Comparison of ENCODE assay signal across 1 cellular context in the genomic region with DNA sequence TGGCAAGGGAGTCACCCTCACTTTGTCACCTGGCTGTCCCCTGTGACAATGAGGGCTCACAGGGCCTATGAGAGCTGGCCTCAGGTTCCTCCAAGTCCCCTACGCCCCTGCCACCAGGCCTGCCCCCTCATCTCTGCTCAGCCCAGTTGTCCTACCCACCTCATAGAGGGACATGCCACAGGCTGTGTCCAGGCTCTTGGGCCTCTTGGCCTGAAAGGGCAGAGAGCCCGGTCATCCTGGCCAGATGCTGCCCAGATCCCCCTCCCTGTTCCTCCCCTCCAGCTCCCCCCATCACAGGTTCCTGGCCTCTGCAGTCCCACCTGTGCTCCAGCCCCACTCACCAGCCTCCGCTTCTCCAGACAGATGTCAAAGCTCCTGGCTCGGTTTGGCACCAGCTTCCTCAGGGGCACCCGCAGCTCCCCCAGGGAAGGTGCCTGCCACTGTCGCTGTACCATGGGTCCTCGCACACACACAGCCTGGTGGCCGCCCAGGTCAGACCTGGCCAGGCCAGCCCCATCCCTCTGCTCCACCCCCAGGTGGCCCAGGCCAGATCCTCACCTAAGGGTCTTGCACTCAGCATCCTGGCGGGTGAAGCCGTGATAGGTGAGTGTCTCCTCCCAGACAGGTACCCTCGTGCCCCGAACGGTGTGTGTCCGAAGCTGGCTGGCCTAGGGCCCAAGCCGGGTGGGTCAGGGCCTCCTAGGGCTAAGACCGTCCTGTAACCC.
TF ChIP-seq lines count a peak whose summit lies in the region.

No MANE protein-coding gene starts in this region.

TF ChIP-seq in SK-N-SH treated with all-trans-retinoic acid at 6 μM for 48 hours, 23 proteins besides CTCF, POLR2A, EP300 and RAD21 (continued from another document):
- TF ChIP-seq, protein P1, sequence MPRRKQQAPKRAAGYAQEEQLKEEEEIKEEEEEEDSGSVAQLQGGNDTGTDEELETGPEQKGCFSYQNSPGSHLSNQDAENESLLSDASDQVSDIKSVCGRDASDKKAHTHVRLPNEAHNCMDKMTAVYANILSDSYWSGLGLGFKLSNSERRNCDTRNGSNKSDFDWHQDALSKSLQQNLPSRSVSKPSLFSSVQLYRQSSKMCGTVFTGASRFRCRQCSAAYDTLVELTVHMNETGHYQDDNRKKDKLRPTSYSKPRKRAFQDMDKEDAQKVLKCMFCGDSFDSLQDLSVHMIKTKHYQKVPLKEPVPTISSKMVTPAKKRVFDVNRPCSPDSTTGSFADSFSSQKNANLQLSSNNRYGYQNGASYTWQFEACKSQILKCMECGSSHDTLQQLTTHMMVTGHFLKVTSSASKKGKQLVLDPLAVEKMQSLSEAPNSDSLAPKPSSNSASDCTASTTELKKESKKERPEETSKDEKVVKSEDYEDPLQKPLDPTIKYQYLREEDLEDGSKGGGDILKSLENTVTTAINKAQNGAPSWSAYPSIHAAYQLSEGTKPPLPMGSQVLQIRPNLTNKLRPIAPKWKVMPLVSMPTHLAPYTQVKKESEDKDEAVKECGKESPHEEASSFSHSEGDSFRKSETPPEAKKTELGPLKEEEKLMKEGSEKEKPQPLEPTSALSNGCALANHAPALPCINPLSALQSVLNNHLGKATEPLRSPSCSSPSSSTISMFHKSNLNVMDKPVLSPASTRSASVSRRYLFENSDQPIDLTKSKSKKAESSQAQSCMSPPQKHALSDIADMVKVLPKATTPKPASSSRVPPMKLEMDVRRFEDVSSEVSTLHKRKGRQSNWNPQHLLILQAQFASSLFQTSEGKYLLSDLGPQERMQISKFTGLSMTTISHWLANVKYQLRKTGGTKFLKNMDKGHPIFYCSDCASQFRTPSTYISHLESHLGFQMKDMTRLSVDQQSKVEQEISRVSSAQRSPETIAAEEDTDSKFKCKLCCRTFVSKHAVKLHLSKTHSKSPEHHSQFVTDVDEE (CRISPR knock-in tag; IDR thresholded peaks at IDR 0.05) = no peak
- TF ChIP-seq OSR1 (CRISPR knock-in tag; IDR thresholded peaks at IDR 0.05) (no peak), ARNTL (CRISPR knock-in tag; IDR thresholded peaks at IDR 0.05; ENCODE audit: borderline replicate concordance, low read depth) (no peak), ISL1 (CRISPR knock-in tag; IDR thresholded peaks at IDR 0.05) (no peak), TOX (CRISPR knock-in tag; IDR thresholded peaks at IDR 0.05; ENCODE audit: borderline replicate concordance) (no peak), ZC3H10 (CRISPR knock-in tag; IDR thresholded peaks at IDR 0.05) (no peak), SNAI2 (CRISPR knock-in tag; IDR thresholded peaks at IDR 0.05) (no peak), ZFP3 (CRISPR knock-in tag; IDR thresholded peaks at IDR 0.05) (no peak), ZNF8 (CRISPR knock-in tag; IDR thresholded peaks at IDR 0.05) (no peak), CSDC2 (CRISPR knock-in tag; IDR thresholded peaks at IDR 0.05) (no peak), ZNF70 (CRISPR knock-in tag; IDR thresholded peaks at IDR 0.05) (no peak), RARB (CRISPR knock-in tag; IDR thresholded peaks at IDR 0.05) (no peak), ZFP30 (CRISPR knock-in tag; IDR thresholded peaks at IDR 0.05) (no peak)
- TF ChIP-seq, protein P2, sequence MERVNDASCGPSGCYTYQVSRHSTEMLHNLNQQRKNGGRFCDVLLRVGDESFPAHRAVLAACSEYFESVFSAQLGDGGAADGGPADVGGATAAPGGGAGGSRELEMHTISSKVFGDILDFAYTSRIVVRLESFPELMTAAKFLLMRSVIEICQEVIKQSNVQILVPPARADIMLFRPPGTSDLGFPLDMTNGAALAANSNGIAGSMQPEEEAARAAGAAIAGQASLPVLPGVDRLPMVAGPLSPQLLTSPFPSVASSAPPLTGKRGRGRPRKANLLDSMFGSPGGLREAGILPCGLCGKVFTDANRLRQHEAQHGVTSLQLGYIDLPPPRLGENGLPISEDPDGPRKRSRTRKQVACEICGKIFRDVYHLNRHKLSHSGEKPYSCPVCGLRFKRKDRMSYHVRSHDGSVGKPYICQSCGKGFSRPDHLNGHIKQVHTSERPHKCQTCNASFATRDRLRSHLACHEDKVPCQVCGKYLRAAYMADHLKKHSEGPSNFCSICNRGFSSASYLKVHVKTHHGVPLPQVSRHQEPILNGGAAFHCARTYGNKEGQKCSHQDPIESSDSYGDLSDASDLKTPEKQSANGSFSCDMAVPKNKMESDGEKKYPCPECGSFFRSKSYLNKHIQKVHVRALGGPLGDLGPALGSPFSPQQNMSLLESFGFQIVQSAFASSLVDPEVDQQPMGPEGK (CRISPR knock-in tag; IDR thresholded peaks at IDR 0.05; ENCODE audit: borderline replicate concordance) = no peak
- TF ChIP-seq, protein P3, sequence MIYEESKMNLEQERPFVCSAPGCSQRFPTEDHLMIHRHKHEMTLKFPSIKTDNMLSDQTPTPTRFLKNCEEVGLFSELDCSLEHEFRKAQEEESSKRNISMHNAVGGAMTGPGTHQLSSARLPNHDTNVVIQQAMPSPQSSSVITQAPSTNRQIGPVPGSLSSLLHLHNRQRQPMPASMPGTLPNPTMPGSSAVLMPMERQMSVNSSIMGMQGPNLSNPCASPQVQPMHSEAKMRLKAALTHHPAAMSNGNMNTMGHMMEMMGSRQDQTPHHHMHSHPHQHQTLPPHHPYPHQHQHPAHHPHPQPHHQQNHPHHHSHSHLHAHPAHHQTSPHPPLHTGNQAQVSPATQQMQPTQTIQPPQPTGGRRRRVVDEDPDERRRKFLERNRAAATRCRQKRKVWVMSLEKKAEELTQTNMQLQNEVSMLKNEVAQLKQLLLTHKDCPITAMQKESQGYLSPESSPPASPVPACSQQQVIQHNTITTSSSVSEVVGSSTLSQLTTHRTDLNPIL (CRISPR knock-in tag; IDR thresholded peaks at IDR 0.05; ENCODE audit: low read depth) = no peak
- TF ChIP-seq, protein P4, sequence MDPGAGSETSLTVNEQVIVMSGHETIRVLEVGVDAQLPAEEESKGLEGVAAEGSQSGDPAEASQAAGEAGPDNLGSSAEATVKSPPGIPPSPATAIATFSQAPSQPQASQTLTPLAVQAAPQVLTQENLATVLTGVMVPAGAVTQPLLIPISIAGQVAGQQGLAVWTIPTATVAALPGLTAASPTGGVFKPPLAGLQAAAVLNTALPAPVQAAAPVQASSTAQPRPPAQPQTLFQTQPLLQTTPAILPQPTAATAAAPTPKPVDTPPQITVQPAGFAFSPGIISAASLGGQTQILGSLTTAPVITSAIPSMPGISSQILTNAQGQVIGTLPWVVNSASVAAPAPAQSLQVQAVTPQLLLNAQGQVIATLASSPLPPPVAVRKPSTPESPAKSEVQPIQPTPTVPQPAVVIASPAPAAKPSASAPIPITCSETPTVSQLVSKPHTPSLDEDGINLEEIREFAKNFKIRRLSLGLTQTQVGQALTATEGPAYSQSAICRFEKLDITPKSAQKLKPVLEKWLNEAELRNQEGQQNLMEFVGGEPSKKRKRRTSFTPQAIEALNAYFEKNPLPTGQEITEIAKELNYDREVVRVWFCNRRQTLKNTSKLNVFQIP (CRISPR knock-in tag; IDR thresholded peaks at IDR 0.05; ENCODE audit: borderline replicate concordance, low read depth) = no peak
